ENCODE assay signal across 27 cellular contexts in genomic region chr4:8459867-8460453, GRCh38. TPM values are rescaled to one million over a fixed set of nuclear protein-coding genes. Genes with fewer than 3 reads are reported as not detected.
DNase-seq lines count a peak whose midpoint lies in the region; ATAC-seq and TF ChIP-seq lines count a peak whose summit lies in the region.
"Had no signal": no experiment of that assay in that cellular context is flagged by ENCODE, and none has a peak within 500 bp of the region (broad histone marks: within the 10 kb centered on the region; RNA-seq: fewer than 3 reads in every experiment).

No MANE protein-coding gene starts in this region.

- no peak overlapping the region for H3K4me2 ChIP-seq in hepatocyte

- no peak for TF ChIP-seq POLR2A in prostate gland (IDR thresholded peaks at IDR 0.05)

- H3K79me2 ChIP-seq in hepatocyte = no peaks in the 10 kb centered on the region

- H3K9me3 Mint-ChIP-seq in WTC11 = no peaks in the 10 kb centered on the region
- no peaks in the 10 kb centered on the region for H3K9me3 Mint-ChIP-seq in type B pancreatic cell
- H3K9me3 Mint-ChIP-seq: CD8-positive, alpha-beta memory T cell; H9; naive B cell had no signal

- intact Hi-C loops in prostate gland (cut with DNase I) = no loop called here

- H3K27ac ChIP-seq in hepatocyte = peak overlapping the region; percentile 34
- no peak overlapping the region for H3K27ac ChIP-seq in prostate gland
- H3K27ac ChIP-seq: ascending aorta, spleen, WERI-Rb-1 had no signal

- 83% methylated on average over 8 of the region's 8 CpGs for WGBS in hepatocyte (ENCODE audit: low lambda C conversion rate, missing lambda C conversion rate)
- WGBS in prostate gland = 88% methylated on average over 8 of the region's 8 CpGs

- TF ChIP-seq CTCF in WTC11 (IDR thresholded peaks at IDR 0.05) (no peak), hepatocyte (IDR thresholded peaks at IDR 0.05; ENCODE audit: poor library complexity) (no peak), type B pancreatic cell (conservative IDR thresholded peaks at IDR 0.05) (no peak), prostate gland (IDR thresholded peaks at IDR 0.05) (no peak)

- peak; percentile 50 for DNase-seq in activated effector memory CD4-positive, alpha-beta T cell treated with anti-CD3 and anti-CD28 coated beads, Interleukin-2, amount 50 U/mL, for 16 hours
- DNase-seq in activated effector memory CD4-positive, alpha-beta T cell treated with Interleukin-2 at 50 U/mL for 16 hours = no peak
- DNase-seq in WTC11 (ENCODE audit: low spot score) (peak; percentile 30), hepatocyte (ENCODE audit: low spot score) (peak; percentile 80), type B pancreatic cell (ENCODE audit: extremely low spot score, unreplicated experiment) (no peak), COLO668 (lab: John Stamatoyannopoulos, UW; ENCODE audit: unreplicated experiment) (no peak), prostate gland (ENCODE audit: low spot score) (no peak)
- DNase-seq: caudate nucleus; CD8-positive, alpha-beta memory T cell; dermis blood vessel endothelial cell; DMS79 treated with DMSO at 0.1 percent for 48 hours; H9; head of caudate nucleus; mesendoderm; naive B cell; NCI-H2029 treated with DMSO at 0.1 percent for 48 hours; NCI-H2227 treated with DMSO at 0.1 percent for 48 hours; NCI-H748 treated with DMSO at 0.1 percent for 48 hours; spleen; stimulated activated CD4-positive, alpha-beta T cell treated with anti-CD3 and anti-CD28 coated beads, Interleukin-4, amount 100 ng/mL, for 1 hour; stimulated activated naive CD4-positive, alpha-beta T cell; T-helper 9 cell; WERI-Rb-1 had no signal

- H3K9me3 ChIP-seq in hepatocyte (ENCODE audit: low read depth) (no peaks in the 10 kb centered on the region), prostate gland (no peaks in the 10 kb centered on the region)
- H3K9me3 ChIP-seq: ascending aorta, spleen had no signal

- ATAC-seq in WTC11 = peak; percentile 79
- no peak for ATAC-seq in GM18511 (IDR thresholded peaks at IDR 0.05; ENCODE audit: unreplicated experiment)

- CTCF ChIA-PET in WTC11 (lab: Charles Lee) = interaction anchor here (0.5 to 0.8 kb wide), 2 partner anchors 117 to 147 kb away, joined by 3 to 4 read pairs; no protein-coding TSS in a partner anchor

- H3K4me1 ChIP-seq in hepatocyte (ENCODE audit: insufficient read depth) (peaks cover 4% of the 10 kb centered on the region), prostate gland (replicated peaks) (no peaks in the 10 kb centered on the region)
- H3K4me1 ChIP-seq: ascending aorta, spleen had no signal

- H3K36me3 Mint-ChIP-seq in WTC11 (peaks cover 24% of the 10 kb centered on the region), type B pancreatic cell (peaks cover 20% of the 10 kb centered on the region)

- H3K4me3 Mint-ChIP-seq in WTC11 = no peak overlapping the region
- peak overlapping the region; percentile 34 for H3K4me3 Mint-ChIP-seq in type B pancreatic cell
- H3K4me3 Mint-ChIP-seq: activated naive CD8-positive, alpha-beta T cell; B cell; CD8-positive, alpha-beta memory T cell; H9; naive B cell had no signal

- H3K9me2 ChIP-seq in hepatocyte (replicated peaks; ENCODE audit: insufficient read depth) = no peaks in the 10 kb centered on the region

- H3K27me3 Mint-ChIP-seq in WTC11 (ENCODE audit: low read depth) (no peaks in the 10 kb centered on the region), type B pancreatic cell (no peaks in the 10 kb centered on the region)
- H3K27me3 Mint-ChIP-seq: activated naive CD8-positive, alpha-beta T cell; B cell; naive B cell had no signal

- no peak overlapping the region for H2AFZ ChIP-seq in hepatocyte

- no peaks in the 10 kb centered on the region for H4K20me1 ChIP-seq in hepatocyte (ENCODE audit: insufficient read depth, poor library complexity, severe bottlenecking)

- H3K4me3 ChIP-seq in hepatocyte (no peak overlapping the region), prostate gland (no peak overlapping the region)
- H3K4me3 ChIP-seq: ascending aorta, spleen had no signal

- H3K4me1 Mint-ChIP-seq in WTC11 (peaks cover 5% of the 10 kb centered on the region; the same call in 1 of the 2 replicates), type B pancreatic cell (ENCODE audit: unreplicated experiment) (peaks cover 11% of the 10 kb centered on the region)
- H3K4me1 Mint-ChIP-seq: B cell; CD8-positive, alpha-beta memory T cell; naive B cell had no signal

- no peaks in the 10 kb centered on the region for H3K36me3 ChIP-seq in hepatocyte (replicated peaks; ENCODE audit: insufficient read depth, low read depth)
- peaks cover 0 to 3% of the 10 kb centered on the region in 2 donors for H3K36me3 ChIP-seq in prostate gland

- POLR2A ChIA-PET in WTC11 (lab: Charles Lee) = no interaction called here

- H3K27me3 ChIP-seq in hepatocyte (no peaks in the 10 kb centered on the region), prostate gland (replicated peaks; ENCODE audit: insufficient read depth) (no peaks in the 10 kb centered on the region)
- H3K27me3 ChIP-seq: ascending aorta, spleen had no signal

- no peak overlapping the region for H3K27ac Mint-ChIP-seq in WTC11
- peak overlapping the region; percentile 86 for H3K27ac Mint-ChIP-seq in type B pancreatic cell
- H3K27ac Mint-ChIP-seq: activated naive CD8-positive, alpha-beta T cell; B cell had no signal

TF ChIP-seq in WTC11, 78 proteins besides CTCF, POLR2A, EP300 and RAD21:
- TF ChIP-seq ERG (CRISPR knock-in tag; IDR thresholded peaks at IDR 0.05) = no peak
- no peak for TF ChIP-seq MXD4 (CRISPR knock-in tag; IDR thresholded peaks at IDR 0.05; ENCODE audit: borderline replicate concordance)
- TF ChIP-seq TP53 (CRISPR knock-in tag; IDR thresholded peaks at IDR 0.05) = no peak
- TF ChIP-seq PREB (CRISPR knock-in tag; IDR thresholded peaks at IDR 0.05; ENCODE audit: borderline replicate concordance) = no peak
- no peak for TF ChIP-seq RORB (CRISPR knock-in tag; IDR thresholded peaks at IDR 0.05)
- TF ChIP-seq ZBTB21 (CRISPR knock-in tag; IDR thresholded peaks at IDR 0.05; ENCODE audit: borderline replicate concordance) = no peak
- no peak for TF ChIP-seq CDX4 (CRISPR knock-in tag; IDR thresholded peaks at IDR 0.05; ENCODE audit: borderline replicate concordance)
- TF ChIP-seq RELA (CRISPR knock-in tag; IDR thresholded peaks at IDR 0.05; ENCODE audit: borderline replicate concordance) = no peak
- TF ChIP-seq FOXK1 (CRISPR knock-in tag; IDR thresholded peaks at IDR 0.05) = no peak

RNA-seq across cellular contexts. Expression of gene TRMT44, which starts 19.4 kb away (rescaled TPM):
- 25.6 to 29.6 TPM (median 28.4 TPM) in 3 replicates for total RNA-seq in WTC11 (2021)
- total RNA-seq in hepatocyte = 13.2 and 20.1 TPM in 2 replicates
- polyA plus RNA-seq in hepatocyte = 8.2 and 13.2 TPM in 2 replicates
- total RNA-seq in type B pancreatic cell (ENCODE audit: low replicate concordance) = 32.3 and 33.5 TPM in 2 replicates
- 10 to 100 TPM; 35.2 to 63.9 TPM for total RNA-seq in prostate gland

RNA-seq across cellular contexts. Expression of gene ACOX3, which starts 19.4 kb away (rescaled TPM):
- 10.6 to 10.7 TPM (median 10.6 TPM) in 3 replicates for total RNA-seq in WTC11 (2021)
- 21.0 and 22.5 TPM in 2 replicates for total RNA-seq in hepatocyte
- polyA plus RNA-seq in hepatocyte = 13.9 and 17.6 TPM in 2 replicates
- 34.0 and 43.8 TPM in 2 replicates for total RNA-seq in type B pancreatic cell (ENCODE audit: low replicate concordance)
- 10 to 100 TPM; 65.7 to 75.4 TPM for total RNA-seq in prostate gland

Comparison
In these comparisons a context has a peak if more than half of its experiments do, and no peak if none do; other contexts are left out.
1. DNase-seq: peak in activated effector memory CD4-positive, alpha-beta T cell treated with anti-CD3 and anti-CD28 coated beads, Interleukin-2, amount 50 U/mL, for 16 hours (single experiment), WTC11 (single experiment) and hepatocyte (single experiment); none in activated effector memory CD4-positive, alpha-beta T cell treated with Interleukin-2 at 50 U/mL for 16 hours (single experiment), type B pancreatic cell (single experiment), COLO668 (single experiment) and prostate gland (single experiment).